In the genomic region with DNA sequence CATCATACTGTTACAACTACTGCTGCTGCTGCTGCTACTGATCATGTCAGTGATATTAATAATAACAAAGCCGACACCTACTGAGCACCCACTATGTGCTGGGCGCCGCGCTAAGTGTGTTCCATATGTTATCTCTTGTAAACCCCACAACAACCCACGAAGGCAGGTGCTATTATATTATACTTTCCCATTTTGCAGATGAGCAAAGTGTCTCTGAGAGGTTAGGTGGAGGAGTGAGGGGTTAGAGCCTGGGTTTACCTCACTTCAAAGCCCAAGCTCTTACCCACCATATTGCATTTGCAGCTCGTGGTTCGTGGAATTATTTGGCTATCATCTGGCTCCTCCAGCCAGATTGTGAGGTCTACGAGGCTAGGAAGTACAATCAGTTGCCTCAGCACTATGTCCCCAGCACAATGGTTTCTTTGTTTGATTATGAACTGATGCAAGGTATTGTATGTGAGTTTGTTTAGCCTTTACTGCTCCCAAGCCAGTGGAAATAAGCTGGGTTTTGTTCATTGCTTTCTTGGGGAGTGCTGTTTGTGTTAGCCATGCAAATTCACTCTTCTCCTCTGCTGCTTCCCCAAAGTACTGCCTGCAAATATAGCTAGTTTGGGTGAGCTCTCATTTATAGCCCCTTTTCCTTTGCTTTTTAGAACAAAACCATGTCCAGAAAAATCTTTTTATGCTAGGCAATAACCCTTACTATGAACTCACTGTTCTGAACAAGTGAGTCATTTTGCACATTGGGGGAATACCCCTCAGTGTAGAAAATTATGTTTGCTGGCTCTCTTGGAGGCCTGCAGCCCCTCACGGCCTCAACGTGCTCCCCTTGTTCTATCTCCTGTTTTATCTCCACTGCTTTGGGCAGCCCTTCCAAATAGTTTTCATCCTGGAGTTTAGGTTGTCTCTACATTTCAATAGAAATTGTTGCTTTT, we compare ENCODE assay signal across 7 cellular contexts. TPM values are rescaled to one million over a fixed set of nuclear protein-coding genes. Genes with fewer than 3 reads are reported as not detected.
DNase-seq lines count a peak whose midpoint lies in the region; ATAC-seq and TF ChIP-seq lines count a peak whose summit lies in the region.

No MANE protein-coding gene starts in this region.

- H3K27ac Mint-ChIP-seq in neural progenitor cell: peak overlapping the region; percentile 57

- H3K27ac ChIP-seq in neural progenitor cell: peak overlapping the region; percentile 94
- H3K27ac ChIP-seq in right atrium auricular region: no peak overlapping the region

- ATAC-seq in GM18520 (IDR thresholded peaks at IDR 0.05; ENCODE audit: unreplicated experiment): peak; percentile 74

- peaks cover 12% of the 10 kb centered on the region for H3K27me3 Mint-ChIP-seq in neural progenitor cell (ENCODE audit: insufficient read depth, low read depth)

- intact Hi-C loops in posterior vena cava (cut with DNase I): no loop called here

- peak; percentile 27 to 31 for DNase-seq in HAP-1 (ENCODE audit: low spot score in 2 of 2)
- peak; percentile 59 for DNase-seq in NCI-H774 (lab: John Stamatoyannopoulos, UW)
- DNase-seq in neural progenitor cell (ENCODE audit: low spot score): peak; percentile 69
- no peak for DNase-seq in posterior vena cava (ENCODE audit: low spot score)
- no peak for DNase-seq in CD1c-positive myeloid dendritic cell (ENCODE audit: extremely low spot score)
- DNase-seq in right atrium auricular region (ENCODE audit: low spot score): no peak

- H3K4me3 ChIP-seq in HAP-1: no peak overlapping the region
- H3K4me3 ChIP-seq in neural progenitor cell: peak overlapping the region; percentile 3
- no peak overlapping the region for H3K4me3 ChIP-seq in right atrium auricular region

- no peaks in the 10 kb centered on the region for H3K9me3 Mint-ChIP-seq in neural progenitor cell

- peaks cover 59% of the 10 kb centered on the region for H3F3A ChIP-seq in neural progenitor cell (ENCODE audit: low read depth)

- H3K4me1 Mint-ChIP-seq in neural progenitor cell: peaks cover 65% of the 10 kb centered on the region

- no peaks in the 10 kb centered on the region for H3K36me3 Mint-ChIP-seq in neural progenitor cell

- H3K4me2 ChIP-seq in neural progenitor cell: peak overlapping the region; percentile 66

- no peak for TF ChIP-seq CTCF in neural progenitor cell (IDR thresholded peaks at IDR 0.05)
- TF ChIP-seq CTCF in right atrium auricular region (IDR thresholded peaks at IDR 0.05): no peak

- no peaks in the 10 kb centered on the region for H4K20me1 ChIP-seq in neural progenitor cell (ENCODE audit: low read depth)

- H3K79me2 ChIP-seq in neural progenitor cell (ENCODE audit: low read depth): no peaks in the 10 kb centered on the region

- H3K4me1 ChIP-seq in HAP-1 (peaks cover 20% of the 10 kb centered on the region), neural progenitor cell (peaks cover 68% of the 10 kb centered on the region), right atrium auricular region (no peaks in the 10 kb centered on the region)

- peak overlapping the region; percentile 2 for H3K4me3 Mint-ChIP-seq in neural progenitor cell

- H3K27me3 ChIP-seq in HAP-1 (ENCODE audit: low read depth): no peaks in the 10 kb centered on the region
- no peaks in the 10 kb centered on the region for H3K27me3 ChIP-seq in neural progenitor cell
- no peaks in the 10 kb centered on the region for H3K27me3 ChIP-seq in right atrium auricular region

- H3K36me3 ChIP-seq in HAP-1 (replicated peaks) (no peaks in the 10 kb centered on the region), neural progenitor cell (no peaks in the 10 kb centered on the region), right atrium auricular region (no peaks in the 10 kb centered on the region)

- in situ Hi-C loops in HAP-1 (cut with MboI; ENCODE audit: low sequenced_read_pairs): no loop called here

- H3K9ac ChIP-seq in neural progenitor cell: no peak overlapping the region

- no peaks in the 10 kb centered on the region for H3K9me3 ChIP-seq in HAP-1
- no peaks in the 10 kb centered on the region for H3K9me3 ChIP-seq in neural progenitor cell (ENCODE audit: low read depth)
- no peaks in the 10 kb centered on the region for H3K9me3 ChIP-seq in right atrium auricular region

- no peak overlapping the region for H2AFZ ChIP-seq in neural progenitor cell (replicated peaks)

RNA-seq across cellular contexts. Expression of a gene that starts 47.9 kb away (rescaled TPM):
- total RNA-seq in neural progenitor cell (ENCODE audit: low replicate concordance): 25.0 and 26.0 TPM in 2 replicates
- 10 to 100 TPM; 22.5 to 25.4 TPM for total RNA-seq in posterior vena cava
- 10 to 100 TPM; 21.6 to 26.2 TPM for total RNA-seq in right atrium auricular region

RNA-seq across cellular contexts. Expression of a gene that starts 48.2 kb away (rescaled TPM):
- total RNA-seq in neural progenitor cell (ENCODE audit: low replicate concordance) (83.7 and 99.2 TPM in 2 replicates), posterior vena cava (100 to 1,000 TPM; 108 to 117 TPM), right atrium auricular region (10 to 100 TPM; 29.4 to 53.1 TPM)

Comparison
In these comparisons a context has a peak if more than half of its experiments do, and no peak if none do; other contexts are left out.
1. DNase-seq: peak in HAP-1 (2 of 2), NCI-H774 (single experiment) and neural progenitor cell (single experiment); none in posterior vena cava (single experiment), CD1c-positive myeloid dendritic cell (single experiment) and right atrium auricular region (single experiment).